Comparison of ENCODE assay signal across 8 cellular contexts in the genomic region with DNA sequence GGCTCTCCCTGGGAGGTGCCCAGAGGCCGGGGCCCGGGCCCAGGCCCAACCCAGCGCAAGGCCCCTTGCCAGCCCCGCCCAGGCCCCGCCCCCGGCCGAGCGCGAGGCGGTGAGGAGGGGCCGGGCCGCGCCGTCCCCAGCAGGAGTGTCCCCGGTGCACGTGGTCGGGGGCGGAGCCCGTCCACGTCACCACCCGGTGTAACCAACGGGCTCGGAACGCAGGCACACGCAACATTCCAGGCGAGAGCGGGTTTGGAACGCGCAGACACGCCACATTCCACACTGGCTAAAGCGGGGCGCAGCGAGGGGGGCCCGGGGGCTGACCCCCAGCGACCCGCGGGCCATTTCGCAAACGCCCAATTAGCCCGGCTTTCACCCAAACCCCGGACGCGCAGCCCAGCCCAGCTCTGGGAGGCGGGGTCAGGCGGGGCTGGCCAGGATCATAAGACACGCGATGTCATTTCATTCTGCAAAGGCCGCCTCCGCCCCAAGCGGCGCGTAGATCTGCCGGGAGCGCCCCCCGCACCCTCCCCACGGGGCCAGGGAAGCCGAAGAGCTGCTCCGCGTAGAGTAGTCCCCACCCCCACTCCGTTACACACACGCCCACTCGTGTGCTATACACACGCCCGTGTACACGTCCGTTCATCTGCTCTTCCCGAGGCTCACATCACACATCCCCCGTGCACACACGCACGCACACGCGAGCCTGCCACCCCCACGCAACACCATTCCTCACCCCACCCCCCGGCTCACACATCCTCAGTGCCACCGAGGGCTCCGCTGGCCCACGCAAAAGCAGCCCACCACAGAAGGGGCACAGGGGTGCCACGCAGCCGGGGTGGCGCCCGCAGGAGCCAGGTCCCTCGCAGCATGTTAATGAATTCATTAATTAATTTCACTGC. TPM values are rescaled to one million over a fixed set of nuclear protein-coding genes. Genes with fewer than 3 reads are reported as not detected.
DNase-seq lines count a peak whose midpoint lies in the region; ATAC-seq, FAIRE-seq and TF ChIP-seq lines count a peak whose summit lies in the region.

No MANE protein-coding gene starts in this region.

- peak; percentile 96 for FAIRE-seq in GM19239 (lab: Jason Lieb, UNC)

- H3K27me3 ChIP-seq in BLaER1 treated with 17β-estradiol and CSF1 and Interleukin-3, amounts not matched to agents 10 nM and 100 nM = no peaks in the 10 kb centered on the region
- H3K27me3 ChIP-seq in duodenal mucosa (ENCODE audit: control insufficient read depth in 1 of 2, insufficient read depth in 2 of 2, low read length in 2 of 2) = no peaks in the 10 kb centered on the region
- no peaks in the 10 kb centered on the region for H3K27me3 ChIP-seq in lower lobe of right lung (ENCODE audit: low read depth)

- peak overlapping the region; percentile 97 for H3K27ac Mint-ChIP-seq in activated CD8-positive, alpha-beta T cell treated with anti-CD3 and anti-CD28 coated beads for 36 hours

- TF ChIP-seq CTCF in activated CD8-positive, alpha-beta T cell treated with anti-CD3 and anti-CD28 coated beads for 36 hours (IDR thresholded peaks at IDR 0.05) = no peak
- no peak for TF ChIP-seq CTCF in lower lobe of right lung (IDR thresholded peaks at IDR 0.05)

- peak; percentile 84 for DNase-seq in GM19239 (ENCODE audit: insufficient read length, low spot score)
- peak; percentile 85 for DNase-seq in NCI-H774 (lab: John Stamatoyannopoulos, UW)
- DNase-seq in activated CD8-positive, alpha-beta T cell treated with anti-CD3 and anti-CD28 coated beads for 36 hours = peak; percentile 94
- peak; percentile 97 for DNase-seq in lower lobe of right lung
- peak; percentile 90 to 93 for DNase-seq in stimulated activated CD4-positive, alpha-beta T cell treated with anti-CD3 and anti-CD28 coated beads, Interleukin-4, amount 100 ng/mL, for 48 hours (ENCODE audit: low read depth in 2 of 2)

- no peaks in the 10 kb centered on the region for H3K36me3 ChIP-seq in BLaER1 treated with 17β-estradiol and CSF1 and Interleukin-3, amounts not matched to agents 10 nM and 100 nM
- H3K36me3 ChIP-seq in duodenal mucosa (ENCODE audit: control insufficient read depth in 1 of 2, insufficient read depth in 2 of 2, low read length in 2 of 2) = no peaks in the 10 kb centered on the region
- no peaks in the 10 kb centered on the region for H3K36me3 ChIP-seq in lower lobe of right lung

- peaks cover 61 to 71% (median 69%) of the 10 kb centered on the region in 10 experiments for H3K4me1 ChIP-seq in BLaER1 treated with 17β-estradiol and CSF1 and Interleukin-3, amounts not matched to agents 10 nM and 100 nM
- H3K4me1 ChIP-seq in duodenal mucosa (ENCODE audit: control insufficient read depth in 1 of 2, insufficient read depth in 2 of 2, low read length in 2 of 2) (peaks cover 61 to 62% of the 10 kb centered on the region in 2 donors), lower lobe of right lung (peaks cover 72% of the 10 kb centered on the region)

- H3K9me3 ChIP-seq in BLaER1 treated with 17β-estradiol and CSF1 and Interleukin-3, amounts not matched to agents 10 nM and 100 nM (replicated peaks in 1 of 11) = no peaks in the 10 kb centered on the region
- no peaks in the 10 kb centered on the region for H3K9me3 ChIP-seq in duodenal mucosa (ENCODE audit: control insufficient read depth in 1 of 2, low read length in 2 of 2)
- no peaks in the 10 kb centered on the region for H3K9me3 ChIP-seq in lower lobe of right lung

- CTCF ChIA-PET in activated CD8-positive, alpha-beta T cell treated with anti-CD3 and anti-CD28 coated beads for 36 hours (lab: Charles Lee) = interaction anchor here (1.2 to 5.6 kb wide), 3 partner anchors 16 to 18 kb away, joined by 9 to 46 read pairs (median 15); no protein-coding TSS in a partner anchor

- intact Hi-C loops in activated CD8-positive, alpha-beta T cell treated with anti-CD3 and anti-CD28 coated beads for 36 hours (cut with micrococcal nuclease) = no loop called here
- intact Hi-C loops in lower lobe of right lung (cut with DNase I) = no loop called here

- ATAC-seq in HG03442 (IDR thresholded peaks at IDR 0.05; ENCODE audit: unreplicated experiment) = peak; percentile 28
- peak; percentile 65 for ATAC-seq in activated CD8-positive, alpha-beta T cell treated with anti-CD3 and anti-CD28 coated beads for 36 hours
- ATAC-seq in lower lobe of right lung = peak; percentile 74 to 82

- peak overlapping the region; percentile 91 to 100 (median 98) for H3K27ac ChIP-seq in BLaER1 treated with 17β-estradiol and CSF1 and Interleukin-3, amounts not matched to agents 10 nM and 100 nM
- H3K27ac ChIP-seq in duodenal mucosa (ENCODE audit: low read depth, low read length) (peak overlapping the region; percentile 99), lower lobe of right lung (peak overlapping the region; percentile 100)

- H3K36me3 Mint-ChIP-seq in activated CD8-positive, alpha-beta T cell treated with anti-CD3 and anti-CD28 coated beads for 36 hours (ENCODE audit: low read depth) = no peaks in the 10 kb centered on the region

- peak overlapping the region; percentile 97 for H3K4me3 Mint-ChIP-seq in activated CD8-positive, alpha-beta T cell treated with anti-CD3 and anti-CD28 coated beads for 36 hours

- H3K4me1 Mint-ChIP-seq in activated CD8-positive, alpha-beta T cell treated with anti-CD3 and anti-CD28 coated beads for 36 hours (ENCODE audit: low read depth) = peaks cover 42% of the 10 kb centered on the region

- H3K4me3 ChIP-seq in BLaER1 treated with 17β-estradiol and CSF1 and Interleukin-3, amounts not matched to agents 10 nM and 100 nM = peak overlapping the region; percentile 78 to 98 (median 94)
- H3K4me3 ChIP-seq in duodenal mucosa (ENCODE audit: low read depth in 1 of 2, low read length in 2 of 2) = peak overlapping the region; percentile 95 to 96
- peak overlapping the region; percentile 99 for H3K4me3 ChIP-seq in lower lobe of right lung

- H3K27me3 Mint-ChIP-seq in activated CD8-positive, alpha-beta T cell treated with anti-CD3 and anti-CD28 coated beads for 36 hours = no peaks in the 10 kb centered on the region

- no peaks in the 10 kb centered on the region for H3K9me3 Mint-ChIP-seq in activated CD8-positive, alpha-beta T cell treated with anti-CD3 and anti-CD28 coated beads for 36 hours

- POLR2A ChIA-PET in activated CD8-positive, alpha-beta T cell treated with anti-CD3 and anti-CD28 coated beads for 36 hours (lab: Charles Lee) = interaction anchor here (0.7 to 6.8 kb wide), 7 partner anchors 8 to 185 kb away, joined by 3 to 61 read pairs (median 5); a partner anchor contains a TSS

- H3K9ac ChIP-seq in BLaER1 treated with 17β-estradiol and CSF1 and Interleukin-3, amounts not matched to agents 10 nM and 100 nM = peak overlapping the region; percentile 96 to 100 (median 98)
- peak overlapping the region; percentile 97 to 99 for H3K9ac ChIP-seq in duodenal mucosa (ENCODE audit: low read depth in 1 of 2, low read length in 2 of 2)

- H4K20me1 ChIP-seq in BLaER1 treated with 17β-estradiol and CSF1 and Interleukin-3, amounts not matched to agents 10 nM and 100 nM = peaks cover 4 to 52% (median 18%) of the 10 kb centered on the region in 11 experiments; a peak in 14 of 22 replicates

- H3K4me2 ChIP-seq in BLaER1 treated with 17β-estradiol and CSF1 and Interleukin-3, amounts not matched to agents 10 nM and 100 nM = peak overlapping the region; percentile 97 to 100 (median 99)

RNA-seq across cellular contexts. Expression of a gene that starts 1.0 kb away (rescaled TPM):
- total RNA-seq in activated CD8-positive, alpha-beta T cell treated with anti-CD3 and anti-CD28 coated beads for 36 hours = 10 to 100 TPM; 21.6 to 23.1 TPM
- total RNA-seq in lower lobe of right lung = 32.6 TPM

Comparison
In these comparisons a context has a peak if more than half of its experiments do, and no peak if none do; other contexts are left out.
1. Peak in every context shown above with its lines: DNase-seq, ATAC-seq, H3K4me3 ChIP-seq and H3K27ac ChIP-seq.
2. ATAC-seq: peak in every context shown above with its lines; median percentile 78 in lower lobe of right lung; 65 in activated CD8-positive, alpha-beta T cell treated with anti-CD3 and anti-CD28 coated beads for 36 hours; 28 in HG03442.